16 cellular contexts compared by ENCODE assay signal in the genomic region with DNA sequence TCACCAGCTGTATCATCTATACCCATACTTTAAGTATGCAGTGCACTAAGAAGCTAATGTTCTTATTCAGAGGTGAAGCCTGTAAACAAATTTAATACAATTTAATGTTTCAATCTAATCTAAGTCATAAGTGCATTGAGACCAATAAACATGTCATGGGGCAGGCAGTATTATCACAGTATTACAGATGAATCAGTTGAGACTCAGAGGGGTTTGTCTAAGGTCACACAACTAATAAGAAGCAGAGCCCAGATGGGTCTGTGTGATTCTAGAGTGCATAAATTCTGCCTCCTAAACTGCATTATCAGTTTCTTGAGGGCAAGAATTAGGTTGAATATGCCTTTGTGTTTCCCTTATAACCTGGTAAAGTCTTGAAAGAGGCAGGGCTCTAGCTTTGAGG.
DNase-seq lines count a peak whose midpoint lies in the region; ATAC-seq and TF ChIP-seq lines count a peak whose summit lies in the region.
"Had no signal": no experiment of that assay in that cellular context is flagged by ENCODE, and none has a peak within 500 bp of the region (broad histone marks: within the 10 kb centered on the region; RNA-seq: fewer than 3 reads in every experiment).

No MANE protein-coding gene starts in this region.

- intact Hi-C loops in CD4-positive, alpha-beta T cell (cut with DNase I, micrococcal nuclease): no loop called here
- intact Hi-C loops in vagina (cut with DNase I): no loop called here

- CTCF ChIA-PET in CD4-positive, alpha-beta T cell (lab: Charles Lee): interaction anchor here (1.3 kb wide), 1 partner anchor 10 kb away, joined by 3 read pairs; no protein-coding TSS in a partner anchor

- H3K27ac Mint-ChIP-seq in CD4-positive, alpha-beta T cell: peak overlapping the region; percentile 48
- peak overlapping the region; percentile 43 for H3K27ac Mint-ChIP-seq in HFFc6
- H3K27ac Mint-ChIP-seq: CD8-positive, alpha-beta T cell had no signal

- no peak for TF ChIP-seq CTCF in CD4-positive, alpha-beta T cell (IDR thresholded peaks at IDR 0.05)
- TF ChIP-seq CTCF in HFFc6 (IDR thresholded peaks at IDR 0.05) (no peak), VCaP (conservative IDR thresholded peaks at IDR 0.05) (no peak), fibroblast of villous mesenchyme (IDR thresholded peaks at IDR 0.05; ENCODE audit: insufficient read depth, low read depth, low read length) (no peak), vagina (IDR thresholded peaks at IDR 0.05) (no peak)

- TF ChIP-seq POLR2A in vagina (IDR thresholded peaks at IDR 0.05): no peak

- no peaks in the 10 kb centered on the region for H3K27me3 ChIP-seq in CD4-positive, alpha-beta T cell (ENCODE audit: control insufficient read depth, insufficient read depth, low read length)
- H3K27me3 ChIP-seq in vagina: no peaks in the 10 kb centered on the region

- H3K4me3 ChIP-seq in fibroblast of villous mesenchyme (ENCODE audit: low read depth, low read length) (no peak overlapping the region), vagina (no peak overlapping the region)
- H3K4me3 ChIP-seq: GM12878, HAP-1 had no signal

- H3K4me3 Mint-ChIP-seq in CD4-positive, alpha-beta T cell: peak overlapping the region; percentile 16
- H3K4me3 Mint-ChIP-seq in HFFc6: no peak overlapping the region
- H3K4me3 Mint-ChIP-seq: CD8-positive, alpha-beta T cell had no signal

- no peaks in the 10 kb centered on the region for H3K9me3 ChIP-seq in CD4-positive, alpha-beta T cell (ENCODE audit: control insufficient read depth, low read length)
- no peaks in the 10 kb centered on the region for H3K9me3 ChIP-seq in vagina
- H3K9me3 ChIP-seq: HAP-1 had no signal

- no peaks in the 10 kb centered on the region for H3K36me3 ChIP-seq in vagina
- H3K36me3 ChIP-seq: HAP-1 had no signal

- H3K36me3 Mint-ChIP-seq in CD4-positive, alpha-beta T cell (ENCODE audit: low read depth): no peaks in the 10 kb centered on the region
- H3K36me3 Mint-ChIP-seq in HFFc6 (ENCODE audit: low read depth): peaks cover 11% of the 10 kb centered on the region
- H3K36me3 Mint-ChIP-seq: CD8-positive, alpha-beta T cell had no signal

- POLR2A ChIA-PET in CD4-positive, alpha-beta T cell (lab: Charles Lee): interaction anchor here (1.0 kb wide), 1 partner anchor 12 kb away, joined by 3 read pairs; no protein-coding TSS in a partner anchor

- no peaks in the 10 kb centered on the region for H3K9me3 Mint-ChIP-seq in CD4-positive, alpha-beta T cell
- no peaks in the 10 kb centered on the region for H3K9me3 Mint-ChIP-seq in HFFc6
- H3K9me3 Mint-ChIP-seq: CD8-positive, alpha-beta T cell had no signal

- no peak overlapping the region for H3K27ac ChIP-seq in CD4-positive, alpha-beta T cell (ENCODE audit: low read depth, low read length)
- H3K27ac ChIP-seq in VCaP: peak overlapping the region; percentile 42
- no peak overlapping the region for H3K27ac ChIP-seq in vagina
- H3K27ac ChIP-seq: C4-2B had no signal

- no peak for DNase-seq in CD4-positive, alpha-beta T cell
- DNase-seq in HFFc6 (no peak), fibroblast of villous mesenchyme (ENCODE audit: low read depth) (peak; percentile 24), NCI-H2196 (lab: John Stamatoyannopoulos, UW; ENCODE audit: unreplicated experiment) (no peak), KG1 (lab: John Stamatoyannopoulos, UW) (no peak), NCI-H526 treated with DMSO at 0.1 percent for 48 hours (lab: John Stamatoyannopoulos, UW) (no peak), vagina (ENCODE audit: extremely low spot score in 2 of 2) (no peak)
- DNase-seq: ACHN; Calu3; CD8-positive, alpha-beta T cell; DMS53; EL had no signal

- no peak for ATAC-seq in CD4-positive, alpha-beta T cell (ENCODE audit: poor library complexity)
- ATAC-seq: GM12878 had no signal

- no peaks in the 10 kb centered on the region for H3K27me3 Mint-ChIP-seq in CD4-positive, alpha-beta T cell
- no peaks in the 10 kb centered on the region for H3K27me3 Mint-ChIP-seq in HFFc6 (ENCODE audit: insufficient read depth)

- peaks cover 17% of the 10 kb centered on the region for H3K4me1 ChIP-seq in vagina

- peaks cover 31% of the 10 kb centered on the region for H3K4me1 Mint-ChIP-seq in CD4-positive, alpha-beta T cell (ENCODE audit: low read depth)
- peaks cover 95% of the 10 kb centered on the region for H3K4me1 Mint-ChIP-seq in HFFc6 (ENCODE audit: low read depth)
